In genomic region chr9:127852829-127853228, GRCh38 we compare ENCODE assay signal across 1 cellular context.
TF ChIP-seq lines count a peak whose summit lies in the region.

No MANE protein-coding gene starts in this region.

TF ChIP-seq in HepG2, 621 proteins besides CTCF, POLR2A, EP300 and RAD21:
- TF ChIP-seq, protein P1, sequence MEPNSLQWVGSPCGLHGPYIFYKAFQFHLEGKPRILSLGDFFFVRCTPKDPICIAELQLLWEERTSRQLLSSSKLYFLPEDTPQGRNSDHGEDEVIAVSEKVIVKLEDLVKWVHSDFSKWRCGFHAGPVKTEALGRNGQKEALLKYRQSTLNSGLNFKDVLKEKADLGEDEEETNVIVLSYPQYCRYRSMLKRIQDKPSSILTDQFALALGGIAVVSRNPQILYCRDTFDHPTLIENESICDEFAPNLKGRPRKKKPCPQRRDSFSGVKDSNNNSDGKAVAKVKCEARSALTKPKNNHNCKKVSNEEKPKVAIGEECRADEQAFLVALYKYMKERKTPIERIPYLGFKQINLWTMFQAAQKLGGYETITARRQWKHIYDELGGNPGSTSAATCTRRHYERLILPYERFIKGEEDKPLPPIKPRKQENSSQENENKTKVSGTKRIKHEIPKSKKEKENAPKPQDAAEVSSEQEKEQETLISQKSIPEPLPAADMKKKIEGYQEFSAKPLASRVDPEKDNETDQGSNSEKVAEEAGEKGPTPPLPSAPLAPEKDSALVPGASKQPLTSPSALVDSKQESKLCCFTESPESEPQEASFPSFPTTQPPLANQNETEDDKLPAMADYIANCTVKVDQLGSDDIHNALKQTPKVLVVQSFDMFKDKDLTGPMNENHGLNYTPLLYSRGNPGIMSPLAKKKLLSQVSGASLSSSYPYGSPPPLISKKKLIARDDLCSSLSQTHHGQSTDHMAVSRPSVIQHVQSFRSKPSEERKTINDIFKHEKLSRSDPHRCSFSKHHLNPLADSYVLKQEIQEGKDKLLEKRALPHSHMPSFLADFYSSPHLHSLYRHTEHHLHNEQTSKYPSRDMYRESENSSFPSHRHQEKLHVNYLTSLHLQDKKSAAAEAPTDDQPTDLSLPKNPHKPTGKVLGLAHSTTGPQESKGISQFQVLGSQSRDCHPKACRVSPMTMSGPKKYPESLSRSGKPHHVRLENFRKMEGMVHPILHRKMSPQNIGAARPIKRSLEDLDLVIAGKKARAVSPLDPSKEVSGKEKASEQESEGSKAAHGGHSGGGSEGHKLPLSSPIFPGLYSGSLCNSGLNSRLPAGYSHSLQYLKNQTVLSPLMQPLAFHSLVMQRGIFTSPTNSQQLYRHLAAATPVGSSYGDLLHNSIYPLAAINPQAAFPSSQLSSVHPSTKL (CRISPR knock-in tag; IDR thresholded peaks at IDR 0.05) = no peak
- TF ChIP-seq ZNF629 (CRISPR knock-in tag; conservative IDR thresholded peaks at IDR 0.05) (peak; percentile 64), CCDC6 (CRISPR knock-in tag; IDR thresholded peaks at IDR 0.05) (no peak), PPARG (CRISPR knock-in tag; conservative IDR thresholded peaks at IDR 0.05) (no peak), ZNF678 (CRISPR knock-in tag; IDR thresholded peaks at IDR 0.05) (no peak)
